In the genomic region with DNA sequence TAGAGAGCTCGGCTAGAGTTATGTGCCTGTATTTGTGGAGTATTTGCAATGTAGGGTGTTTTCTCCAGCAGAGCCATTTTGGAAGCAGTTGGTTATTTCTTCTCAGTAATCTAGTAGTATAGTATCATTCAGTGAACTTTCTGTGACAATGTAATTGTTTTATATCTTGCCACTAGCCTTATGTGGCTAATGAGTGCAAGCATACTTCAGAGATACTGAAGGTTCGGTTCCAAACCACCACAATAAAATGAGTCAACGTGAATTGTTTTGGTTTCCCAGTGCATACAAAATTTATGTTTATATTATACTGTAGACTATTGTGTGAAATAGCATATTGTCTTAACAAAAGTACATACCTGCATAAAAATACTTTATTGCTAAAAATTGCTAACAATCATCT, we compare ENCODE assay signal across 28 cellular contexts.
"Had no signal": no experiment of that assay in that cellular context is flagged by ENCODE, and none has a peak within 500 bp of the region (broad histone marks: within the 10 kb centered on the region; RNA-seq: fewer than 3 reads in every experiment).

No MANE protein-coding gene starts in this region.

- H3K4me1 ChIP-seq: gastrocnemius medialis, uterus had no signal

- H3K9me3 ChIP-seq: adrenal gland, esophagus muscularis mucosa, gastrocnemius medialis, uterus had no signal

- H3K36me3 ChIP-seq: adrenal gland, brain microvascular endothelial cell, esophagus muscularis mucosa, gastrocnemius medialis, right atrium auricular region, uterus had no signal

- H3K4me3 ChIP-seq: adrenal gland, esophagus muscularis mucosa, gastrocnemius medialis, right atrium auricular region, uterus had no signal

- DNase-seq: activated CD4-positive, alpha-beta T cell treated with anti-CD3 and anti-CD28 coated beads for 4 hours; activated CD4-positive, alpha-beta T cell treated with anti-CD3 and anti-CD28 coated beads, Interleukin-2, amount 50 U/mL, for 4 hours; activated CD8-positive, alpha-beta memory T cell treated with anti-CD3 and anti-CD28 coated beads for 24 hours; activated effector memory CD4-positive, alpha-beta T cell treated with Interleukin-2 at 50 U/mL for 16 hours; activated naive CD4-positive, alpha-beta T cell treated with Interleukin-2 at 50 U/mL for 16 hours; activated naive CD8-positive, alpha-beta T cell treated with anti-CD3 and anti-CD28 coated beads for 36 hours; adrenal gland; aorta; brain microvascular endothelial cell; cortex of kidney; effector memory CD8-positive, alpha-beta T cell; gastrocnemius medialis; glutamatergic neuron; islet precursor cell; left cardiac atrium; naive thymus-derived CD8-positive, alpha-beta T cell; nucleus accumbens; stimulated activated CD4-positive, alpha-beta T cell treated with anti-CD3 and anti-CD28 coated beads, Interleukin-2, amount 100 ng/mL, for 48 hours; stimulated activated naive CD4-positive, alpha-beta T cell treated with Interleukin-2 at 50 U/mL for 16 hours; SW 1271; T-helper 9 cell; trophoblast cell; uterus had no signal

- ATAC-seq: effector memory CD8-positive, alpha-beta T cell; gastrocnemius medialis; left cardiac atrium; naive thymus-derived CD8-positive, alpha-beta T cell had no signal

- H3K9ac ChIP-seq: parathyroid adenoma had no signal

- H3K79me2 ChIP-seq: parathyroid adenoma had no signal

- FAIRE-seq: TTC549 had no signal

- H3K27ac ChIP-seq: adrenal gland, brain microvascular endothelial cell, esophagus muscularis mucosa, gastrocnemius medialis, parathyroid adenoma, right atrium auricular region, uterus, VCaP had no signal

- H3K27me3 ChIP-seq: adrenal gland, brain microvascular endothelial cell, esophagus muscularis mucosa, gastrocnemius medialis, right atrium auricular region, uterus had no signal
